Comparison of ENCODE assay signal across 13 cellular contexts in the genomic region with DNA sequence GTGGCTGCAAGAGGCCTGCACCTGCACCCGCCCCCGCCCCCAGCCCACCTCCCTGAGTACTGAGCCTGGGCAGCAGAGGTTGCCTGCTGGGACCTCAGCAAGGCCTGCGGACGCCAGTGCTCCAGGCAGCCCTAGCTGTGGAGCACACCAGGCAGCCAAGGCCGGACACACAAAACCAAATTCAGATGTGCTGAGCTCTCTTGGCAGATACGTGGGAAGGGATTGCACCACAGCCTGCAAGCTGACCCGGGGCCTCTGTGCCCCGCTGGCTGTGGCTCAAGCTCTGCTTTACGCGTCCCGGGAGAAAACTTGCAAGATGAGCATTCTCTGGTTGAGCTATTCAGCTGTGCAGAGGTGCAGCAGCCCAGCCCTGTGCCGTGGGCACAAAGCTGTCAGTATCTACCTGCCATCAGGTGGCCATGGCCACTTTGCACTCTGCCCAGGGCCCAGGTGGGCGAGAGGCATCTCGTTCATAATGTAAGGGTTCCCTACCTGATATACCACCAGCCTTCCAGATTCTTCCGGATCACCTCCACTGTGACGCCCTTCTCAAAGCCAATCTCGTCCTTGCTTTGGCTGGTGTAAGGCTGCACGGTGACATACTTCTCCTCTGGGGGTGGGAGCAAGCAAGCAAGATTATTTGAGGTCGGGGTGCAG.
DNase-seq lines count a peak whose midpoint lies in the region; ATAC-seq and TF ChIP-seq lines count a peak whose summit lies in the region.
"Had no signal": no experiment of that assay in that cellular context is flagged by ENCODE, and none has a peak within 500 bp of the region (broad histone marks: within the 10 kb centered on the region; RNA-seq: fewer than 3 reads in every experiment).

No MANE protein-coding gene starts in this region.

- no peak overlapping the region for H2BK12ac ChIP-seq in neuronal stem cell (ENCODE audit: low read length)

- peak overlapping the region; percentile 56 for H4K91ac ChIP-seq in neuronal stem cell (ENCODE audit: low read depth, low read length, poor library complexity)

- H3K9me3 ChIP-seq in neuronal stem cell (replicated peaks in 1 of 2; ENCODE audit: control insufficient read depth in 2 of 2, insufficient read depth in 1 of 2, low read depth in 1 of 2, low read length in 2 of 2) (peaks cover 0 to 2% of the 10 kb centered on the region in 2 donors), aorta (ENCODE audit: control insufficient read depth, low read length) (no peaks in the 10 kb centered on the region), HAP-1 (no peaks in the 10 kb centered on the region)

- no peak overlapping the region for H3K4me3 Mint-ChIP-seq in activated naive CD8-positive, alpha-beta T cell treated with anti-CD3 and anti-CD28 coated beads, Interleukin-2, amount 50 U/mL, for 24 hours
- no peak overlapping the region for H3K4me3 Mint-ChIP-seq in activated naive CD8-positive, alpha-beta T cell treated with anti-CD3 and anti-CD28 coated beads for 36 hours
- H3K4me3 Mint-ChIP-seq: activated naive CD4-positive, alpha-beta T cell treated with anti-CD3 and anti-CD28 coated beads, Interleukin-2, amount 50 U/mL, for 24 hours had no signal

- no peak overlapping the region for H2BK5ac ChIP-seq in neuronal stem cell (ENCODE audit: low read length)

- no peaks in the 10 kb centered on the region for H3K79me1 ChIP-seq in neuronal stem cell (ENCODE audit: low read depth, low read length)

- H3K27ac Mint-ChIP-seq in activated naive CD8-positive, alpha-beta T cell treated with anti-CD3 and anti-CD28 coated beads, Interleukin-2, amount 50 U/mL, for 24 hours = peak overlapping the region; percentile 52
- no peak overlapping the region for H3K27ac Mint-ChIP-seq in activated naive CD8-positive, alpha-beta T cell treated with anti-CD3 and anti-CD28 coated beads for 36 hours
- H3K27ac Mint-ChIP-seq: activated naive CD4-positive, alpha-beta T cell treated with anti-CD3 and anti-CD28 coated beads, Interleukin-2, amount 50 U/mL, for 24 hours had no signal

- no peak overlapping the region for H2BK15ac ChIP-seq in neuronal stem cell (ENCODE audit: low read length)

- no CpG with 5 or more reads among the region's 19 CpGs for WGBS in neuronal stem cell (ENCODE audit: extremely low coverage in 2 of 2, insufficient read length in 2 of 2, insufficient replicate concordance in 1 of 2), 2 donors
- WGBS in aorta, 2 donors = 88 to 91% methylated on average over 19 of the region's 19 CpGs

- no peaks in the 10 kb centered on the region for H3K27me3 Mint-ChIP-seq in activated naive CD8-positive, alpha-beta T cell treated with anti-CD3 and anti-CD28 coated beads, Interleukin-2, amount 50 U/mL, for 24 hours
- H3K27me3 Mint-ChIP-seq in activated naive CD8-positive, alpha-beta T cell treated with anti-CD3 and anti-CD28 coated beads for 36 hours = no peaks in the 10 kb centered on the region
- H3K27me3 Mint-ChIP-seq: activated naive CD4-positive, alpha-beta T cell treated with anti-CD3 and anti-CD28 coated beads, Interleukin-2, amount 50 U/mL, for 24 hours had no signal

- H3K9ac ChIP-seq in neuronal stem cell (ENCODE audit: low read depth, low read length, poor library complexity) = no peak overlapping the region

- H2AFZ ChIP-seq in neuronal stem cell (ENCODE audit: low read length) = no peak overlapping the region

- H3K36me3 ChIP-seq in neuronal stem cell (replicated peaks in 1 of 2; ENCODE audit: control insufficient read depth in 2 of 2, insufficient read depth in 2 of 2, low read length in 2 of 2) (peaks cover 5 to 39% of the 10 kb centered on the region in 2 donors), aorta (ENCODE audit: control insufficient read depth in 1 of 2, insufficient read depth in 2 of 2, low read length in 1 of 2) (peaks cover 0 to 1% of the 10 kb centered on the region in 2 donors), HAP-1 (replicated peaks) (no peaks in the 10 kb centered on the region)

- H3K4me1 Mint-ChIP-seq in activated naive CD8-positive, alpha-beta T cell treated with anti-CD3 and anti-CD28 coated beads, Interleukin-2, amount 50 U/mL, for 24 hours = no peaks in the 10 kb centered on the region
- H3K4me1 Mint-ChIP-seq in activated naive CD8-positive, alpha-beta T cell treated with anti-CD3 and anti-CD28 coated beads for 36 hours = no peaks in the 10 kb centered on the region
- H3K4me1 Mint-ChIP-seq: activated naive CD4-positive, alpha-beta T cell treated with anti-CD3 and anti-CD28 coated beads, Interleukin-2, amount 50 U/mL, for 24 hours had no signal

- no peak overlapping the region for H4K8ac ChIP-seq in neuronal stem cell (ENCODE audit: low read depth, low read length)

- no peaks in the 10 kb centered on the region for H3K36me3 Mint-ChIP-seq in activated naive CD8-positive, alpha-beta T cell treated with anti-CD3 and anti-CD28 coated beads, Interleukin-2, amount 50 U/mL, for 24 hours (ENCODE audit: low read depth)
- no peaks in the 10 kb centered on the region for H3K36me3 Mint-ChIP-seq in activated naive CD8-positive, alpha-beta T cell treated with anti-CD3 and anti-CD28 coated beads for 36 hours
- H3K36me3 Mint-ChIP-seq: activated naive CD4-positive, alpha-beta T cell treated with anti-CD3 and anti-CD28 coated beads, Interleukin-2, amount 50 U/mL, for 24 hours had no signal

- no peaks in the 10 kb centered on the region for H3K27me3 ChIP-seq in neuronal stem cell (ENCODE audit: control insufficient read depth in 3 of 3, insufficient read depth in 3 of 3, low read depth in 1 of 3, low read length in 3 of 3)
- H3K27me3 ChIP-seq in aorta (ENCODE audit: control insufficient read depth in 1 of 2, insufficient read depth in 2 of 2, low read length in 1 of 2) = no peaks in the 10 kb centered on the region
- H3K27me3 ChIP-seq in HAP-1 (ENCODE audit: low read depth) = no peaks in the 10 kb centered on the region

- H3K4ac ChIP-seq in neuronal stem cell (ENCODE audit: low read length) = no peak overlapping the region

- H3K27ac ChIP-seq in neuronal stem cell (replicated peaks; ENCODE audit: low read length) = no peak overlapping the region
- no peak overlapping the region for H3K27ac ChIP-seq in aorta (ENCODE audit: low read depth in 1 of 2, low read length in 2 of 2)
- H3K27ac ChIP-seq: 22Rv1 had no signal

- H3K23ac ChIP-seq in neuronal stem cell (ENCODE audit: low read depth, low read length, poor library complexity) = no peak overlapping the region

- no peak overlapping the region for H2BK120ac ChIP-seq in neuronal stem cell (ENCODE audit: low read depth, low read length)

- in situ Hi-C loops in HAP-1 (cut with MboI; ENCODE audit: low sequenced_read_pairs) = no loop called here

- no peak overlapping the region for H2AK5ac ChIP-seq in neuronal stem cell (ENCODE audit: low read depth, low read length)

- no peak overlapping the region for H3K4me2 ChIP-seq in neuronal stem cell (ENCODE audit: insufficient read depth, low read length, poor library complexity, severe bottlenecking)

- ATAC-seq in activated naive CD8-positive, alpha-beta T cell treated with anti-CD3 and anti-CD28 coated beads, Interleukin-2, amount 50 U/mL, for 24 hours = no peak
- ATAC-seq in aorta (ENCODE audit: low FRiP score) = peak; percentile 59
- no peak for ATAC-seq in HG03520 (IDR thresholded peaks at IDR 0.05; ENCODE audit: unreplicated experiment)

- peak overlapping the region; percentile 53 for H3K18ac ChIP-seq in neuronal stem cell (ENCODE audit: low read length)

- no peak overlapping the region for H3K14ac ChIP-seq in neuronal stem cell (ENCODE audit: low read length)

- H3K4me3 ChIP-seq in fibroblast of pulmonary artery (replicated peaks; ENCODE audit: low read depth, low read length) (no peak overlapping the region), neuronal stem cell (ENCODE audit: low read length in 2 of 2) (no peak overlapping the region), aorta (ENCODE audit: low read length in 2 of 2) (no peak overlapping the region), HAP-1 (no peak overlapping the region)

- intact Hi-C loops in aorta (cut with DNase I) = no loop called here

- H3K4me1 ChIP-seq in neuronal stem cell (ENCODE audit: control insufficient read depth in 2 of 2, insufficient read depth in 1 of 2, low read depth in 1 of 2, low read length in 2 of 2) = peaks cover 4% of the 10 kb centered on the region in 2 donors
- H3K4me1 ChIP-seq in aorta (ENCODE audit: control insufficient read depth in 1 of 2, insufficient read depth in 2 of 2, low read length in 2 of 2) = peaks cover 4 to 5% of the 10 kb centered on the region in 2 donors
- no peaks in the 10 kb centered on the region for H3K4me1 ChIP-seq in HAP-1

- no peak for DNase-seq in activated naive CD8-positive, alpha-beta T cell treated with anti-CD3 and anti-CD28 coated beads, Interleukin-2, amount 50 U/mL, for 24 hours
- no peak for DNase-seq in activated naive CD8-positive, alpha-beta T cell treated with anti-CD3 and anti-CD28 coated beads for 36 hours
- peak; percentile 90 for DNase-seq in fibroblast of pulmonary artery (ENCODE audit: low read depth)
- no peak for DNase-seq in neuronal stem cell (ENCODE audit: low spot score)
- DNase-seq in aorta = peak; percentile 67 to 85
- no peak for DNase-seq in NCI-H1417 treated with DMSO at 0.1 percent for 48 hours (lab: John Stamatoyannopoulos, UW)
- no peak for DNase-seq in HAP-1 (ENCODE audit: low spot score in 2 of 2)
- DNase-seq: GDM1, KBM-7, SIG-M5 had no signal

- TF ChIP-seq CTCF in fibroblast of pulmonary artery (IDR thresholded peaks at IDR 0.05; ENCODE audit: low read length, missing control alignments) = no peak

- H3K9me3 Mint-ChIP-seq in activated naive CD8-positive, alpha-beta T cell treated with anti-CD3 and anti-CD28 coated beads, Interleukin-2, amount 50 U/mL, for 24 hours = no peaks in the 10 kb centered on the region
- H3K9me3 Mint-ChIP-seq in activated naive CD8-positive, alpha-beta T cell treated with anti-CD3 and anti-CD28 coated beads for 36 hours = no peaks in the 10 kb centered on the region
- H3K9me3 Mint-ChIP-seq: activated naive CD4-positive, alpha-beta T cell treated with anti-CD3 and anti-CD28 coated beads, Interleukin-2, amount 50 U/mL, for 24 hours had no signal

Comparison
In these comparisons a context has a peak if more than half of its experiments do, and no peak if none do; other contexts are left out.
1. DNase-seq: peak in fibroblast of pulmonary artery (single experiment) and aorta (2 of 2); none in activated naive CD8-positive, alpha-beta T cell treated with anti-CD3 and anti-CD28 coated beads, Interleukin-2, amount 50 U/mL, for 24 hours (single experiment), activated naive CD8-positive, alpha-beta T cell treated with anti-CD3 and anti-CD28 coated beads for 36 hours (single experiment), neuronal stem cell (single experiment), NCI-H1417 treated with DMSO at 0.1 percent for 48 hours (single experiment) and HAP-1 (0 of 2).